10 cellular contexts compared by ENCODE assay signal in genomic region chr1:205669341-205670142, GRCh38. TPM values are rescaled to one million over a fixed set of nuclear protein-coding genes. Genes with fewer than 3 reads are reported as not detected.
DNase-seq lines count a peak whose midpoint lies in the region; ATAC-seq and TF ChIP-seq lines count a peak whose summit lies in the region.
"Had no signal": no experiment of that assay in that cellular context is flagged by ENCODE, and none has a peak within 500 bp of the region (broad histone marks: within the 10 kb centered on the region; RNA-seq: fewer than 3 reads in every experiment).

No MANE protein-coding gene starts in this region.

- ATAC-seq in GM18909 (IDR thresholded peaks at IDR 0.05; ENCODE audit: poor library complexity, unreplicated experiment) (peak; percentile 35), HG03103 (IDR thresholded peaks at IDR 0.05; ENCODE audit: low read depth, unreplicated experiment) (peak; percentile 26), GM18867 (IDR thresholded peaks at IDR 0.05; ENCODE audit: unreplicated experiment) (no peak)

- peak overlapping the region; percentile 56 for H3K4me3 Mint-ChIP-seq in endothelial cell (ENCODE audit: unreplicated experiment)
- H3K4me3 Mint-ChIP-seq in activated naive CD4-positive, alpha-beta T cell treated with anti-CD3 and anti-CD28 coated beads, Interleukin-2, amount 10 ng/mL, durations not matched to agents 7 days and 5 days: no peak overlapping the region
- H3K4me3 Mint-ChIP-seq in type B pancreatic cell: no peak overlapping the region

- CTCF ChIA-PET in activated naive CD4-positive, alpha-beta T cell treated with anti-CD3 and anti-CD28 coated beads, Interleukin-2, amount 10 ng/mL, durations not matched to agents 7 days and 5 days (lab: Charles Lee): interaction anchor here (1.0 to 3.6 kb wide), 4 partner anchors 11 to 308 kb away, joined by 3 to 29 read pairs (median 3); no protein-coding TSS in a partner anchor

- DNase-seq in endothelial cell (ENCODE audit: low spot score): no peak
- DNase-seq in retina: peak; percentile 50
- DNase-seq in activated naive CD4-positive, alpha-beta T cell treated with anti-CD3 and anti-CD28 coated beads, Interleukin-2, amount 10 ng/mL, durations not matched to agents 7 days and 5 days: no peak
- no peak for DNase-seq in NCI-H526 (lab: John Stamatoyannopoulos, UW)
- DNase-seq in type B pancreatic cell (ENCODE audit: extremely low spot score, unreplicated experiment): no peak
- DNase-seq: glutamatergic neuron, SW 1271 had no signal

- H3K9me3 Mint-ChIP-seq in endothelial cell (ENCODE audit: unreplicated experiment): no peaks in the 10 kb centered on the region
- H3K9me3 Mint-ChIP-seq in activated naive CD4-positive, alpha-beta T cell treated with anti-CD3 and anti-CD28 coated beads, Interleukin-2, amount 10 ng/mL, durations not matched to agents 7 days and 5 days: no peaks in the 10 kb centered on the region
- no peaks in the 10 kb centered on the region for H3K9me3 Mint-ChIP-seq in type B pancreatic cell

- H3K27ac Mint-ChIP-seq in endothelial cell (ENCODE audit: unreplicated experiment) (no peak overlapping the region), type B pancreatic cell (no peak overlapping the region)
- no peak overlapping the region for H3K27ac Mint-ChIP-seq in activated naive CD4-positive, alpha-beta T cell treated with anti-CD3 and anti-CD28 coated beads, Interleukin-2, amount 10 ng/mL, durations not matched to agents 7 days and 5 days

- H3K27me3 Mint-ChIP-seq in endothelial cell (ENCODE audit: unreplicated experiment): peaks cover 3% of the 10 kb centered on the region
- peaks cover 70% of the 10 kb centered on the region for H3K27me3 Mint-ChIP-seq in activated naive CD4-positive, alpha-beta T cell treated with anti-CD3 and anti-CD28 coated beads, Interleukin-2, amount 10 ng/mL, durations not matched to agents 7 days and 5 days
- peaks cover 5% of the 10 kb centered on the region for H3K27me3 Mint-ChIP-seq in type B pancreatic cell

- H3K4me1 Mint-ChIP-seq in endothelial cell (ENCODE audit: unreplicated experiment) (peaks cover 44% of the 10 kb centered on the region), type B pancreatic cell (ENCODE audit: unreplicated experiment) (peaks cover 32% of the 10 kb centered on the region)
- peaks cover 3% of the 10 kb centered on the region for H3K4me1 Mint-ChIP-seq in activated naive CD4-positive, alpha-beta T cell treated with anti-CD3 and anti-CD28 coated beads, Interleukin-2, amount 10 ng/mL, durations not matched to agents 7 days and 5 days

- H3K36me3 Mint-ChIP-seq in endothelial cell (ENCODE audit: low read depth, unreplicated experiment) (no peaks in the 10 kb centered on the region), type B pancreatic cell (no peaks in the 10 kb centered on the region)
- no peaks in the 10 kb centered on the region for H3K36me3 Mint-ChIP-seq in activated naive CD4-positive, alpha-beta T cell treated with anti-CD3 and anti-CD28 coated beads, Interleukin-2, amount 10 ng/mL, durations not matched to agents 7 days and 5 days

- TF ChIP-seq CTCF in endothelial cell (IDR thresholded peaks at IDR 0.05; ENCODE audit: unreplicated experiment) (no peak), type B pancreatic cell (conservative IDR thresholded peaks at IDR 0.05) (no peak)

RNA-seq across cellular contexts. Expression of gene SLC45A3, which starts 10.8 kb away (rescaled TPM):
- 9.2 TPM for total RNA-seq in endothelial cell (ENCODE audit: unreplicated experiment)
- total RNA-seq in type B pancreatic cell (ENCODE audit: low replicate concordance): 3.9 and 4.2 TPM in 2 replicates

RNA-seq across cellular contexts. Expression of gene ELK4, which starts 37.7 kb away (rescaled TPM):
- total RNA-seq in endothelial cell (ENCODE audit: unreplicated experiment): 57.1 TPM
- 20.9 and 27.6 TPM in 2 replicates for total RNA-seq in type B pancreatic cell (ENCODE audit: low replicate concordance)
